ENCODE assay signal across 1 cellular context in genomic region chr10:78937800-78938694, GRCh38.
TF ChIP-seq lines count a peak whose summit lies in the region.

No MANE protein-coding gene starts in this region.

TF ChIP-seq in HepG2, 621 proteins besides CTCF, POLR2A, EP300 and RAD21 (continued from another document and continues in another):
- TF ChIP-seq POGK (CRISPR knock-in tag; conservative IDR thresholded peaks at IDR 0.05): 0 out of 2 replicates have a peak, but pooled peaks have one; percentile 18
- TF ChIP-seq E2F1 (CRISPR knock-in tag; IDR thresholded peaks at IDR 0.05): no peak
- TF ChIP-seq ZBTB7A (CRISPR knock-in tag; IDR thresholded peaks at IDR 0.05): no peak
- 0 out of 2 replicates have a peak, but pooled peaks have one; percentile 41 for TF ChIP-seq IKZF5 (CRISPR knock-in tag; IDR thresholded peaks at IDR 0.05)
- no peak for TF ChIP-seq ZNF121 (CRISPR knock-in tag; IDR thresholded peaks at IDR 0.05)
- 0 out of 2 replicates have a peak, but pooled peaks have one; percentile 71 for TF ChIP-seq HNRNPL (IDR thresholded peaks at IDR 0.05; ENCODE audit: low read depth, low read length)
- no peak for TF ChIP-seq NR2C2 (CRISPR knock-in tag; IDR thresholded peaks at IDR 0.05; ENCODE audit: borderline replicate concordance)
- no peak for TF ChIP-seq ZBTB40 (IDR thresholded peaks at IDR 0.05)
- TF ChIP-seq ZBTB40 (CRISPR knock-in tag; IDR thresholded peaks at IDR 0.05): no peak
- TF ChIP-seq AHR (CRISPR knock-in tag; IDR thresholded peaks at IDR 0.05): 0 out of 2 replicates have a peak, but pooled peaks have one; percentile 20
- no peak for TF ChIP-seq TCF12 (IDR thresholded peaks at IDR 0.05)
- no peak for TF ChIP-seq TCF12 (CRISPR knock-in tag; IDR thresholded peaks at IDR 0.05)
- TF ChIP-seq ZNF773 (CRISPR knock-in tag; IDR thresholded peaks at IDR 0.05; ENCODE audit: borderline replicate concordance): no peak
- TF ChIP-seq ZBTB21 (CRISPR knock-in tag; IDR thresholded peaks at IDR 0.05): no peak
- no peak for TF ChIP-seq HMGXB3 (CRISPR knock-in tag; IDR thresholded peaks at IDR 0.05; ENCODE audit: borderline replicate concordance)
- TF ChIP-seq ZEB1 (IDR thresholded peaks at IDR 0.05; ENCODE audit: insufficient replicate concordance, low read depth): no peak
- TF ChIP-seq ZNF772 (CRISPR knock-in tag; IDR thresholded peaks at IDR 0.05): no peak
- no peak for TF ChIP-seq CREM (IDR thresholded peaks at IDR 0.05)
- no peak for TF ChIP-seq CREM (CRISPR knock-in tag; IDR thresholded peaks at IDR 0.05)
- no peak for TF ChIP-seq SIN3A (IDR thresholded peaks at IDR 0.05; ENCODE audit: borderline replicate concordance, low read depth, low read length)
- TF ChIP-seq ZBTB37 (CRISPR knock-in tag; IDR thresholded peaks at IDR 0.05): no peak
- TF ChIP-seq HDAC6 (IDR thresholded peaks at IDR 0.05; ENCODE audit: low read depth, low read length): no peak
- no peak for TF ChIP-seq FLYWCH1 (CRISPR knock-in tag; IDR thresholded peaks at IDR 0.05)
- TF ChIP-seq SMC3 (IDR thresholded peaks at IDR 0.05; ENCODE audit: low read length): peak; percentile 39; the same call in 1 of the 2 replicates
- no peak for TF ChIP-seq ZNF781 (CRISPR knock-in tag; IDR thresholded peaks at IDR 0.05; ENCODE audit: borderline replicate concordance, not compliant biosample characterization)
- TF ChIP-seq PAX8 (CRISPR knock-in tag; IDR thresholded peaks at IDR 0.05; ENCODE audit: borderline replicate concordance): no peak
- TF ChIP-seq ZHX2 (IDR thresholded peaks at IDR 0.05; ENCODE audit: low read depth): no peak
- no peak for TF ChIP-seq ZHX2 (CRISPR knock-in tag; IDR thresholded peaks at IDR 0.05; ENCODE audit: borderline replicate concordance)
- no peak for TF ChIP-seq BRCA1 (CRISPR knock-in tag; IDR thresholded peaks at IDR 0.05)
- no peak for TF ChIP-seq ZBTB3 (CRISPR knock-in tag; IDR thresholded peaks at IDR 0.05; ENCODE audit: borderline replicate concordance, low read depth)
- TF ChIP-seq SALL2 (CRISPR knock-in tag; IDR thresholded peaks at IDR 0.05): no peak
- TF ChIP-seq SCMH1 (CRISPR knock-in tag; IDR thresholded peaks at IDR 0.05; ENCODE audit: borderline replicate concordance): no peak
- no peak for TF ChIP-seq HCFC1 (IDR thresholded peaks at IDR 0.05; ENCODE audit: low read depth, low read length)
